Comparison of ENCODE assay signal across 2 cellular contexts in the genomic region with DNA sequence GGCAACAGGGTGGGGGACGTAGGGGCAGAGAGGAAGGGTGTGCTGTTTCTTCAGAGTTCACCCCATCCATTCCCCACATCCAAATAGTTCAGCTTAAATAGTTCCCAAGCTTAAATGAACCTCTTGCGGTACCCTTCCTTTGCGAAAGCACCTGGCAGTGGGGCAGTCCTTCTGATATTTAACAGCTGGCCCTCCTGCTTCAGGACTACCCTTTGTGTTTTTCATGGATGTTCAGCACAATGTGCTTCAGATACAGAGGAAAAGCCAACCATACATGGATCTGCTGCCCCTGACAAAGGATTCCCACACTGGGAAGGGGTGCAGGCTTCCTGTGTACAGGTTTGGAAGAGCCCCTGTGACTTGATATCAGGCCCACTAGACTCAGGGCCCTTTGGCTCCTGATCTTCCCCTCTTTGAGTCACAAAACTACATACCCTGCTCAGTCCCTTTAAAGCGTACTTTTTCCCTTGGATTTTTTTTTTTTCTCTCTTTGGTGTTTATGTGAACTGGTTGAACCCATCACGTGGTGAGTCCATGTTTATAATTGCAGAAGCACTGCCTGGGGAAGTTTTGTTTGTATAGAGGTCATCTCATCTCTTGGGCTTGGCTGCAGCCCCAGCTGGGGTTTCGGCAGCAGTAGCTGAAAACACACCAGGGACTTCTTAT.
TF ChIP-seq lines count a peak whose summit lies in the region.

No MANE protein-coding gene starts in this region.

TF ChIP-seq in IMR-90, 13 proteins besides CTCF, POLR2A, EP300 and RAD21:
- TF ChIP-seq CEBPB (IDR thresholded peaks at IDR 0.05; ENCODE audit: low read depth, low read length) (peak; percentile 30; the same call in 1 of the 2 replicates), CHD1 (IDR thresholded peaks at IDR 0.05; ENCODE audit: low read depth, low read length) (no peak), RFX5 (IDR thresholded peaks at IDR 0.05; ENCODE audit: low read depth, low read length) (no peak), MAFK (IDR thresholded peaks at IDR 0.05; ENCODE audit: low read depth, low read length) (no peak), FOS (IDR thresholded peaks at IDR 0.05; ENCODE audit: low read depth, low read length) (0 out of 2 replicates have a peak, but pooled peaks have one; percentile 32), SMC3 (IDR thresholded peaks at IDR 0.05; ENCODE audit: low read depth, low read length) (no peak), MAZ (IDR thresholded peaks at IDR 0.05; ENCODE audit: borderline replicate concordance, low read depth, low read length) (no peak), BHLHE40 (IDR thresholded peaks at IDR 0.05; ENCODE audit: low read depth, low read length) (peak; percentile 94), RCOR1 (IDR thresholded peaks at IDR 0.05; ENCODE audit: insufficient replicate concordance, low read length) (no peak), MXI1 (IDR thresholded peaks at IDR 0.05; ENCODE audit: borderline replicate concordance, low read depth, low read length) (no peak), NFE2L2 (IDR thresholded peaks at IDR 0.05; ENCODE audit: low read depth, low read length) (no peak)
- TF ChIP-seq, protein P1, sequence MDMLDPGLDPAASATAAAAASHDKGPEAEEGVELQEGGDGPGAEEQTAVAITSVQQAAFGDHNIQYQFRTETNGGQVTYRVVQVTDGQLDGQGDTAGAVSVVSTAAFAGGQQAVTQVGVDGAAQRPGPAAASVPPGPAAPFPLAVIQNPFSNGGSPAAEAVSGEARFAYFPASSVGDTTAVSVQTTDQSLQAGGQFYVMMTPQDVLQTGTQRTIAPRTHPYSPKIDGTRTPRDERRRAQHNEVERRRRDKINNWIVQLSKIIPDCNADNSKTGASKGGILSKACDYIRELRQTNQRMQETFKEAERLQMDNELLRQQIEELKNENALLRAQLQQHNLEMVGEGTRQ (IDR thresholded peaks at IDR 0.05; ENCODE audit: low read depth, low read length), result peak; percentile 97
- TF ChIP-seq, protein P2, sequence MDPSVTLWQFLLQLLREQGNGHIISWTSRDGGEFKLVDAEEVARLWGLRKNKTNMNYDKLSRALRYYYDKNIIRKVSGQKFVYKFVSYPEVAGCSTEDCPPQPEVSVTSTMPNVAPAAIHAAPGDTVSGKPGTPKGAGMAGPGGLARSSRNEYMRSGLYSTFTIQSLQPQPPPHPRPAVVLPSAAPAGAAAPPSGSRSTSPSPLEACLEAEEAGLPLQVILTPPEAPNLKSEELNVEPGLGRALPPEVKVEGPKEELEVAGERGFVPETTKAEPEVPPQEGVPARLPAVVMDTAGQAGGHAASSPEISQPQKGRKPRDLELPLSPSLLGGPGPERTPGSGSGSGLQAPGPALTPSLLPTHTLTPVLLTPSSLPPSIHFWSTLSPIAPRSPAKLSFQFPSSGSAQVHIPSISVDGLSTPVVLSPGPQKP (IDR thresholded peaks at IDR 0.05; ENCODE audit: borderline replicate concordance, low read depth, low read length), result no peak

TF ChIP-seq in SK-N-SH, 30 proteins besides CTCF, POLR2A, EP300 and RAD21:
- no peak for TF ChIP-seq TCF12 (IDR thresholded peaks at IDR 0.05)
- TF ChIP-seq, protein P1 (IDR thresholded peaks at IDR 0.05; ENCODE audit: borderline replicate concordance, low read depth, low read length), result no peak
- TF ChIP-seq FOSL2 (IDR thresholded peaks at IDR 0.05; ENCODE audit: borderline replicate concordance, low read depth), result no peak
- no peak for TF ChIP-seq YY1 (IDR thresholded peaks at IDR 0.05; ENCODE audit: low read depth)
- no peak for TF ChIP-seq RXRA (IDR thresholded peaks at IDR 0.05; ENCODE audit: borderline replicate concordance, low read depth)
- no peak for TF ChIP-seq POLR2AphosphoS5 (IDR thresholded peaks at IDR 0.05; ENCODE audit: low read depth, low read length)
- TF ChIP-seq EZH2phosphoT487 (IDR thresholded peaks at IDR 0.05; ENCODE audit: borderline replicate concordance, low read depth), result no peak
- no peak for TF ChIP-seq NRF1 (IDR thresholded peaks at IDR 0.05; ENCODE audit: low read depth, low read length)
- TF ChIP-seq SMC3 (IDR thresholded peaks at IDR 0.05; ENCODE audit: low read depth, low read length), result no peak
- TF ChIP-seq TEAD4 (IDR thresholded peaks at IDR 0.05; ENCODE audit: borderline replicate concordance, insufficient read depth), result no peak
- no peak for TF ChIP-seq JUND (IDR thresholded peaks at IDR 0.05)
- TF ChIP-seq, protein P3, sequence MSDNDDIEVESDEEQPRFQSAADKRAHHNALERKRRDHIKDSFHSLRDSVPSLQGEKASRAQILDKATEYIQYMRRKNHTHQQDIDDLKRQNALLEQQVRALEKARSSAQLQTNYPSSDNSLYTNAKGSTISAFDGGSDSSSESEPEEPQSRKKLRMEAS (IDR thresholded peaks at IDR 0.05; ENCODE audit: low read depth), result no peak
- TF ChIP-seq, protein P4, sequence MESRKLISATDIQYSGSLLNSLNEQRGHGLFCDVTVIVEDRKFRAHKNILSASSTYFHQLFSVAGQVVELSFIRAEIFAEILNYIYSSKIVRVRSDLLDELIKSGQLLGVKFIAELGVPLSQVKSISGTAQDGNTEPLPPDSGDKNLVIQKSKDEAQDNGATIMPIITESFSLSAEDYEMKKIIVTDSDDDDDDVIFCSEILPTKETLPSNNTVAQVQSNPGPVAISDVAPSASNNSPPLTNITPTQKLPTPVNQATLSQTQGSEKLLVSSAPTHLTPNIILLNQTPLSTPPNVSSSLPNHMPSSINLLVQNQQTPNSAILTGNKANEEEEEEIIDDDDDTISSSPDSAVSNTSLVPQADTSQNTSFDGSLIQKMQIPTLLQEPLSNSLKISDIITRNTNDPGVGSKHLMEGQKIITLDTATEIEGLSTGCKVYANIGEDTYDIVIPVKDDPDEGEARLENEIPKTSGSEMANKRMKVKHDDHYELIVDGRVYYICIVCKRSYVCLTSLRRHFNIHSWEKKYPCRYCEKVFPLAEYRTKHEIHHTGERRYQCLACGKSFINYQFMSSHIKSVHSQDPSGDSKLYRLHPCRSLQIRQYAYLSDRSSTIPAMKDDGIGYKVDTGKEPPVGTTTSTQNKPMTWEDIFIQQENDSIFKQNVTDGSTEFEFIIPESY (IDR thresholded peaks at IDR 0.05; ENCODE audit: borderline replicate concordance, low read depth), result no peak
- TF ChIP-seq RCOR1 (IDR thresholded peaks at IDR 0.05; ENCODE audit: low read length), result no peak
- no peak for TF ChIP-seq FOXM1 (IDR thresholded peaks at IDR 0.05; ENCODE audit: low read depth)
- TF ChIP-seq, protein P5, sequence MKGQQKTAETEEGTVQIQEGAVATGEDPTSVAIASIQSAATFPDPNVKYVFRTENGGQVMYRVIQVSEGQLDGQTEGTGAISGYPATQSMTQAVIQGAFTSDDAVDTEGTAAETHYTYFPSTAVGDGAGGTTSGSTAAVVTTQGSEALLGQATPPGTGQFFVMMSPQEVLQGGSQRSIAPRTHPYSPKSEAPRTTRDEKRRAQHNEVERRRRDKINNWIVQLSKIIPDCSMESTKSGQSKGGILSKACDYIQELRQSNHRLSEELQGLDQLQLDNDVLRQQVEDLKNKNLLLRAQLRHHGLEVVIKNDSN (IDR thresholded peaks at IDR 0.05; ENCODE audit: borderline replicate concordance, low read depth), result no peak
- TF ChIP-seq NFIC (IDR thresholded peaks at IDR 0.05; ENCODE audit: borderline replicate concordance), result no peak
- no peak for TF ChIP-seq ELF1 (IDR thresholded peaks at IDR 0.05)
- no peak for TF ChIP-seq GATA2 (CRISPR knock-in tag; IDR thresholded peaks at IDR 0.05)
- TF ChIP-seq GABPA (IDR thresholded peaks at IDR 0.05; ENCODE audit: low read depth), result no peak
